ENCODE assay signal across 9 cellular contexts in genomic region chr20:46699651-46700359, GRCh38. TPM values are rescaled to one million over a fixed set of nuclear protein-coding genes. Genes with fewer than 3 reads are reported as not detected.
A peak's percentile ranks its signal among the peaks of the same experiment; 100 is the strongest.
DNase-seq lines count a peak whose midpoint lies in the region; ATAC-seq, FAIRE-seq and TF ChIP-seq lines count a peak whose summit lies in the region.
"Had no signal": no experiment of that assay in that cellular context is flagged by ENCODE, and none has a peak within 500 bp of the region (broad histone marks: within the 10 kb centered on the region; RNA-seq: fewer than 3 reads in every experiment).

No MANE protein-coding gene starts in this region.

- H3K4me3 ChIP-seq in A549 (no peak overlapping the region), fibroblast of lung (replicated peaks in 1 of 4; ENCODE audit: control extremely low read depth in 1 of 4, insufficient read depth in 1 of 4, low read depth in 3 of 4, low read length in 4 of 4) (no peak overlapping the region)

- H3K4me1 ChIP-seq in A549 (no peaks in the 10 kb centered on the region), fibroblast of lung (ENCODE audit: control insufficient read depth, extremely low read depth, insufficient read depth, low read length) (no peaks in the 10 kb centered on the region)

- H2AFZ ChIP-seq in fibroblast of lung (ENCODE audit: low read length) = no peak overlapping the region

- POLR2A ChIA-PET in A549 (lab: Yijun Ruan, JAX) = no interaction called here
- POLR2A ChIA-PET in RWPE1 (lab: Yijun Ruan, JAX; ENCODE audit: low non-redundant PET) = no interaction called here

- intact Hi-C loops in Right ventricle myocardium inferior (cut with DNase I) = no loop called here

- H4K20me1 ChIP-seq in fibroblast of lung (ENCODE audit: control insufficient read depth, extremely low read depth, insufficient read depth, low read length) = no peaks in the 10 kb centered on the region

- H3K9me3 ChIP-seq in A549 = no peaks in the 10 kb centered on the region
- H3K9me3 ChIP-seq in fibroblast of lung (ENCODE audit: control insufficient read depth, insufficient read depth, low read depth, low read length) = no peaks in the 10 kb centered on the region

- DNase-seq in A549 (ENCODE audit: low read depth in 1 of 2, low spot score in 1 of 2) (peak in 1 of 2 experiments; percentile 35), GM13977 (ENCODE audit: low spot score) (no peak), RWPE1 (ENCODE audit: low spot score) (peak; percentile 68), fibroblast of lung (ENCODE audit: low read depth in 2 of 2) (peak in 1 of 2 donors; percentile 57), T1000 (lab: John Stamatoyannopoulos, UW) (no peak), iPS-NIHi11 (ENCODE audit: low spot score) (no peak), Right ventricle myocardium inferior (ENCODE audit: missing footprints) (no peak)
- no peak for DNase-seq in activated effector memory CD4-positive, alpha-beta T cell treated with anti-CD3 and anti-CD28 coated beads, Interleukin-2, amount 50 U/mL, for 16 hours
- DNase-seq: stimulated activated naive CD8-positive, alpha-beta T cell treated with anti-CD3 and anti-CD28 coated beads, Interleukin-15, Interleukin-2, amounts not matched to agents 100 U/mL and 50 U/mL, for 24 hours had no signal

- no peak overlapping the region for H3K9ac ChIP-seq in fibroblast of lung (ENCODE audit: insufficient read depth, low read length)

- H3K27me3 ChIP-seq in fibroblast of lung (ENCODE audit: control insufficient read depth, insufficient read depth, low read length) = peaks cover 4% of the 10 kb centered on the region

- ATAC-seq in A549 = peak; percentile 49 to 86; a peak in 4 of 6 replicates
- no peak for ATAC-seq in Right ventricle myocardium inferior
- ATAC-seq: stimulated activated naive CD8-positive, alpha-beta T cell treated with anti-CD3 and anti-CD28 coated beads, Interleukin-15, Interleukin-2, amounts not matched to agents 100 U/mL and 50 U/mL, for 24 hours had no signal

- CTCF ChIA-PET in A549 (lab: Yijun Ruan, JAX) = interaction anchor here (2.4 kb wide), 1 partner anchor 11 kb away, joined by 6 read pairs; the partner anchor contains the start of gene TP53RK
- CTCF ChIA-PET in RWPE1 (lab: Yijun Ruan, JAX) = interaction anchor here (0.9 to 1.0 kb wide), 3 partner anchors 11 to 50 kb away, joined by 3 to 5 read pairs (median 4); no protein-coding TSS in a partner anchor

- H3K79me2 ChIP-seq in fibroblast of lung (ENCODE audit: control insufficient read depth, insufficient read depth, low read length) = no peaks in the 10 kb centered on the region

- no peak for TF ChIP-seq POLR2A in A549 (IDR thresholded peaks at IDR 0.05; ENCODE audit: low read length)

- no peaks in the 10 kb centered on the region for H3K36me3 ChIP-seq in fibroblast of lung (ENCODE audit: control insufficient read depth, insufficient read depth, low read length)

- 36% methylated on average over 12 of the region's 12 CpGs for WGBS in A549 (ENCODE audit: missing lambda C conversion rate)

- no peak overlapping the region for H3K4me2 ChIP-seq in A549
- no peak overlapping the region for H3K4me2 ChIP-seq in fibroblast of lung (ENCODE audit: extremely low read depth, insufficient read depth, low read length)

- FAIRE-seq in A549 (lab: Jason Lieb, UNC) = no peak

- TF ChIP-seq CTCF in A549 (IDR thresholded peaks at IDR 0.05) (peak; percentile 47), GM13977 (IDR thresholded peaks at IDR 0.05; ENCODE audit: extremely low read depth, insufficient read depth, missing control alignments) (peak; percentile 46), RWPE1 (conservative IDR thresholded peaks at IDR 0.05; ENCODE audit: low read depth) (peak; percentile 82), fibroblast of lung (conservative IDR thresholded peaks at IDR 0.05 in 1 of 2, IDR thresholded peaks at IDR 0.05 in 1 of 2; ENCODE audit: low read depth in 1 of 2, low read length in 2 of 2) (peak; percentile 56 to 84)

- H3K27ac ChIP-seq in A549 = no peak overlapping the region
- no peak overlapping the region for H3K27ac ChIP-seq in RWPE1
- H3K27ac ChIP-seq in fibroblast of lung (ENCODE audit: insufficient read depth, low read length) = no peak overlapping the region

- no peak for TF ChIP-seq EP300 in A549 (IDR thresholded peaks at IDR 0.05)

- in situ Hi-C loops in GM13977 (cut with MboI; ENCODE audit: low pct_unique_long_range_greater_than_20kb, low sequenced_read_pairs, unreplicated experiment) = no loop called here

- peak in 1 of 2 experiments; percentile 54; a peak in 3 of 5 replicates for TF ChIP-seq RAD21 in A549 (conservative IDR thresholded peaks at IDR 0.05 in 1 of 2, IDR thresholded peaks at IDR 0.05 in 1 of 2)

TF ChIP-seq in A549, 52 proteins besides CTCF, POLR2A, EP300 and RAD21:
- TF ChIP-seq RARB (CRISPR knock-in tag; IDR thresholded peaks at IDR 0.05) (no peak), TFCP2L1 (CRISPR knock-in tag; IDR thresholded peaks at IDR 0.05) (no peak), ESRRA (IDR thresholded peaks at IDR 0.05; ENCODE audit: borderline replicate concordance, low read length) (no peak), HDAC2 (IDR thresholded peaks at IDR 0.05) (no peak), SMC3 (IDR thresholded peaks at IDR 0.05) (no peak), HOXA7 (CRISPR knock-in tag; IDR thresholded peaks at IDR 0.05) (no peak), FOXS1 (CRISPR knock-in tag; IDR thresholded peaks at IDR 0.05) (no peak), KDM1A (IDR thresholded peaks at IDR 0.05; ENCODE audit: low read depth) (no peak)

RNA-seq across cellular contexts. Expression of gene SLC2A10, which starts 9.6 kb away (rescaled TPM):
- polyA plus RNA-seq in A549 (2011; rRNA removed) (0.01 TPM in 1 of 2 replicates, not detected in the other), A549 (2017; fragmentation: RNase III; extraction: RNeasy Plus Mini Kit Qiagen cat#74134 plus additional on column Dnase treatment) (not detected in 3 replicates), fibroblast of lung (20.4 and 35.3 TPM in 2 replicates)
- polyA plus RNA-seq in A549 (2012; cell fraction: cytosol; rRNA removed) = not detected in 2 replicates
- polyA plus RNA-seq in A549 (2012; cell fraction: nucleus; rRNA removed) = not detected in 2 replicates
- 0.04 TPM in 1 of 2 replicates, not detected in the other for polyA minus RNA-seq in A549 (2011; rRNA and poly(A)+ RNA removed)
- total RNA-seq in fibroblast of lung (42.1 and 47.2 TPM in 2 replicates), Right ventricle myocardium inferior (3.1 TPM)
- polyA plus RNA-seq in fibroblast of lung (2012) = 15.9 and 24.3 TPM in 2 replicates
- 28.0 and 51.5 TPM in 2 replicates for polyA minus RNA-seq in fibroblast of lung (ENCODE audit: low replicate concordance)

RNA-seq across cellular contexts. Expression of gene TP53RK, which starts 10.6 kb away (rescaled TPM):
- polyA plus RNA-seq in A549 (2011; rRNA removed) (11.8 and 13.1 TPM in 2 replicates), A549 (2017; fragmentation: RNase III; extraction: RNeasy Plus Mini Kit Qiagen cat#74134 plus additional on column Dnase treatment) (9.8 to 10.5 TPM (median 10.5 TPM) in 3 replicates), fibroblast of lung (9.2 and 10.5 TPM in 2 replicates)
- 5.1 and 6.5 TPM in 2 replicates for polyA plus RNA-seq in A549 (2012; cell fraction: cytosol; rRNA removed)
- polyA plus RNA-seq in A549 (2012; cell fraction: nucleus; rRNA removed) = 2.6 and 3.2 TPM in 2 replicates
- 6.9 and 8.4 TPM in 2 replicates for polyA minus RNA-seq in A549 (2011; rRNA and poly(A)+ RNA removed)
- total RNA-seq in fibroblast of lung (19.5 TPM in 2 replicates), Right ventricle myocardium inferior (5.6 TPM)
- polyA plus RNA-seq in fibroblast of lung (2012) = 10.0 and 12.9 TPM in 2 replicates
- polyA minus RNA-seq in fibroblast of lung (ENCODE audit: low replicate concordance) = 5.9 and 6.4 TPM in 2 replicates

RNA-seq across cellular contexts. Expression of gene SLC13A3, which starts 48.5 kb away (rescaled TPM):
- polyA plus RNA-seq in A549 (2011; rRNA removed) (0.04 TPM in 1 of 2 replicates, not detected in the other), A549 (2017; fragmentation: RNase III; extraction: RNeasy Plus Mini Kit Qiagen cat#74134 plus additional on column Dnase treatment) (0.19 TPM in 1 of 3 replicates, not detected in the others), fibroblast of lung (2.2 and 2.3 TPM in 2 replicates)
- polyA plus RNA-seq in A549 (2012; cell fraction: cytosol; rRNA removed) = 0.04 TPM in 1 of 2 replicates, not detected in the other
- 0.11 TPM in 1 of 2 replicates, not detected in the other for polyA plus RNA-seq in A549 (2012; cell fraction: nucleus; rRNA removed)
- 0.17 TPM in 1 of 2 replicates, not detected in the other for polyA minus RNA-seq in A549 (2011; rRNA and poly(A)+ RNA removed)
- total RNA-seq in fibroblast of lung (4.1 and 5.6 TPM in 2 replicates), Right ventricle myocardium inferior (0.30 TPM)
- 2.8 and 3.4 TPM in 2 replicates for polyA plus RNA-seq in fibroblast of lung (2012)
- polyA minus RNA-seq in fibroblast of lung (ENCODE audit: low replicate concordance) = 2.8 and 14.7 TPM in 2 replicates

Comparison
In these comparisons a context has a peak if more than half of its experiments do, and no peak if none do; other contexts are left out.
1. RNA of gene SLC2A10, which starts 9.6 kb away (total RNA-seq): 42.1 to 47.2 TPM in fibroblast of lung; 3.1 TPM in Right ventricle myocardium inferior (single experiment); every median in the first group is over 10 times any median in the second.
2. Peak in every context shown above with its lines, with median percentiles within 50 percentile points of each other: CTCF ChIP-seq.